In genomic region chr2:71690876-71691275, GRCh38 we compare ENCODE assay signal across 14 cellular contexts.
"Had no signal": no experiment of that assay in that cellular context is flagged by ENCODE, and none has a peak within 500 bp of the region (broad histone marks: within the 10 kb centered on the region; RNA-seq: fewer than 3 reads in every experiment).

No MANE protein-coding gene starts in this region.

- H3K4me1 ChIP-seq: uterus had no signal

- H3K4me3 ChIP-seq: skin epidermis, thyroid gland, uterus had no signal

- DNase-seq: activated CD4-positive, alpha-beta T cell treated with anti-CD3 and anti-CD28 coated beads, Interleukin-2, amount 50 U/mL, for 4 hours; activated gamma-delta T cell; activated T-cell treated with anti-CD3 and anti-CD28 coated beads, Interleukin-2, amount 50 U/mL, for 24 hours; amygdala; brain microvascular endothelial cell; cerebellar nuclear complex; dermis blood vessel endothelial cell; naive thymus-derived CD4-positive, alpha-beta T cell; SW 1271; thyroid gland; uterus had no signal

- H3K9me3 ChIP-seq: thyroid gland, uterus had no signal

- H3K27ac ChIP-seq: brain microvascular endothelial cell, skin epidermis, thyroid gland, uterus had no signal

- H3K27me3 ChIP-seq: brain microvascular endothelial cell, thyroid gland, uterus had no signal

- ATAC-seq: activated CD4-positive, CD25-positive, alpha-beta regulatory T cell treated with anti-CD3 and anti-CD28 coated beads, Interleukin-2, amount 50 U/mL, for 24 hours; esophagus mucosa; naive thymus-derived CD4-positive, alpha-beta T cell had no signal

- H3K36me3 ChIP-seq: brain microvascular endothelial cell, thyroid gland, uterus had no signal
